In genomic region chr3:157119369-157119951, GRCh38 we compare ENCODE assay signal across 1 cellular context.
A peak's percentile ranks its signal among the peaks of the same experiment; 100 is the strongest.
TF ChIP-seq lines count a peak whose summit lies in the region.

No MANE protein-coding gene starts in this region.

TF ChIP-seq in HepG2, 621 proteins besides CTCF, POLR2A, EP300 and RAD21 (continued from another document and continues in another):
- TF ChIP-seq SNAPC4 (CRISPR knock-in tag; IDR thresholded peaks at IDR 0.05) (peak; percentile 60; the same call in 1 of the 2 replicates), BATF2 (CRISPR knock-in tag; IDR thresholded peaks at IDR 0.05) (no peak), DZIP1 (CRISPR knock-in tag; IDR thresholded peaks at IDR 0.05) (no peak), PRDM4 (CRISPR knock-in tag; IDR thresholded peaks at IDR 0.05; ENCODE audit: borderline replicate concordance) (no peak), ZNF660 (CRISPR knock-in tag; IDR thresholded peaks at IDR 0.05; ENCODE audit: borderline replicate concordance, low read depth) (no peak), HINFP (CRISPR knock-in tag; IDR thresholded peaks at IDR 0.05; ENCODE audit: low read depth) (no peak), ZNF331 (CRISPR knock-in tag; IDR thresholded peaks at IDR 0.05) (no peak), BRD4 (CRISPR knock-in tag; IDR thresholded peaks at IDR 0.05) (no peak), ZBTB21 (CRISPR knock-in tag; IDR thresholded peaks at IDR 0.05) (no peak), REPIN1 (CRISPR knock-in tag; IDR thresholded peaks at IDR 0.05; ENCODE audit: borderline replicate concordance, low read depth) (no peak), NFE2 (CRISPR knock-in tag; IDR thresholded peaks at IDR 0.05) (no peak), ZNF362 (CRISPR knock-in tag; IDR thresholded peaks at IDR 0.05; ENCODE audit: borderline replicate concordance) (no peak), NFYB (CRISPR knock-in tag; IDR thresholded peaks at IDR 0.05) (peak; percentile 61), POGZ (CRISPR knock-in tag; IDR thresholded peaks at IDR 0.05) (0 out of 2 replicates have a peak, but pooled peaks have one; percentile 40), RELA (CRISPR knock-in tag; IDR thresholded peaks at IDR 0.05) (no peak), TGIF2 (CRISPR knock-in tag; IDR thresholded peaks at IDR 0.05) (peak; percentile 56; the same call in 1 of the 2 replicates), CERS6 (CRISPR knock-in tag; IDR thresholded peaks at IDR 0.05) (no peak), SRSF4 (IDR thresholded peaks at IDR 0.05; ENCODE audit: low read depth, low read length, poor library complexity, severe bottlenecking) (no peak), ZHX2 (IDR thresholded peaks at IDR 0.05; ENCODE audit: low read depth) (0 out of 2 replicates have a peak, but pooled peaks have one; percentile 15), ZHX2 (CRISPR knock-in tag; IDR thresholded peaks at IDR 0.05; ENCODE audit: borderline replicate concordance) (no peak), RAD51 (IDR thresholded peaks at IDR 0.05; ENCODE audit: borderline replicate concordance) (peak; percentile 53; the same call in 1 of the 2 replicates), RARA (CRISPR knock-in tag; IDR thresholded peaks at IDR 0.05) (no peak), EED (CRISPR knock-in tag; IDR thresholded peaks at IDR 0.05) (no peak), ZMYM4 (CRISPR knock-in tag; IDR thresholded peaks at IDR 0.05) (peak; percentile 45; the same call in 1 of the 2 replicates), NR3C1 (CRISPR knock-in tag; IDR thresholded peaks at IDR 0.05) (no peak), ZFP62 (CRISPR knock-in tag; IDR thresholded peaks at IDR 0.05) (no peak), ZNF607 (CRISPR knock-in tag; IDR thresholded peaks at IDR 0.05; ENCODE audit: borderline replicate concordance) (no peak), TFAP4 (IDR thresholded peaks at IDR 0.05; ENCODE audit: borderline replicate concordance, low read depth) (peak; percentile 25; the same call in 1 of the 2 replicates), SAP130 (CRISPR knock-in tag; IDR thresholded peaks at IDR 0.05; ENCODE audit: low read depth) (no peak), CREB1 (IDR thresholded peaks at IDR 0.05) (no peak), CREB1 (CRISPR knock-in tag; IDR thresholded peaks at IDR 0.05) (0 out of 2 replicates have a peak, but pooled peaks have one; percentile 6)
